ENCODE assay signal across 8 cellular contexts in the genomic region with DNA sequence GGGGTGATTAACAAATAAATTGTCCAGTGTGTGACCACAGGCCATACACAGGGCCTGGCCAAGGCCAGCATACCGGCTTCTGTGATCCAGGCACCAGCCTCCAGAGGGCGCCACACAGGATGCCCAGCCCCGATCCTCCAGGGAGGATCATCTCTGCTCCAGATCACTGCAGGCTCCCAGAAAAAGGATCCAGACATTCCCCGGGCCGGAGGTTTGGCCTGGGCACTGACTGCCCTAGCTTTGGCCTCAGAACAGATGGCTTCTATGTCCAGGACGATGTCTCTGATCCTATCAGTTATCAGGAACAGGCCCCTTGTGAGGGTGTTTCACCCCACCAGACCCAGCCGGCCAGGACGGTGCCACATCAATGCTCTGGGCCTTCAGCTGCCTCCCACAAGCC.
DNase-seq lines count a peak whose midpoint lies in the region; ATAC-seq, FAIRE-seq and TF ChIP-seq lines count a peak whose summit lies in the region.

No MANE protein-coding gene starts in this region.

- TF ChIP-seq POLR2A in body of pancreas (IDR thresholded peaks at IDR 0.05) = no peak
- no peak for TF ChIP-seq POLR2A in GM18505 (IDR thresholded peaks at IDR 0.05; ENCODE audit: borderline replicate concordance, extremely low read depth, insufficient read depth, insufficient read length)

- no peaks in the 10 kb centered on the region for H3K36me3 ChIP-seq in body of pancreas (replicated peaks in 1 of 2; ENCODE audit: insufficient read depth in 1 of 2, low read depth in 2 of 2)
- H3K36me3 ChIP-seq in left lung = no peaks in the 10 kb centered on the region

- H3K27ac ChIP-seq in body of pancreas = no peak overlapping the region
- H3K27ac ChIP-seq in left lung = no peak overlapping the region

- 36 to 67% methylated on average over 3 to 8 of the region's 8 CpGs for WGBS in body of pancreas, 2 donors

- DNase-seq in COLO668 (lab: John Stamatoyannopoulos, UW; ENCODE audit: unreplicated experiment) (peak; percentile 58), GM19239 (ENCODE audit: insufficient read length, low spot score) (peak; percentile 66), NCI-H460 (ENCODE audit: extremely low read depth, low read depth) (peak; percentile 27), body of pancreas (peak; percentile 45 to 68 (median 54)), left lung (no peak), urothelium cell line (ENCODE audit: low spot score) (peak; percentile 64), SIG-M5 treated with dmso at 0.1 percent for 504 hours (lab: John Stamatoyannopoulos, UW; ENCODE audit: unreplicated experiment) (no peak)

- ATAC-seq in body of pancreas = peak; percentile 68
- peak; percentile 82 for ATAC-seq in left lung
- ATAC-seq in GM18505 (IDR thresholded peaks at IDR 0.05; ENCODE audit: unreplicated experiment) = no peak

- H3K4me3 ChIP-seq in body of pancreas (no peak overlapping the region), left lung (no peak overlapping the region)

- peak; percentile 39 to 68 (median 54) for TF ChIP-seq CTCF in body of pancreas (IDR thresholded peaks at IDR 0.05)
- peak; percentile 41 to 53 for TF ChIP-seq CTCF in left lung (IDR thresholded peaks at IDR 0.05)

- intact Hi-C loops in body of pancreas (cut with DNase I) (no loop called here), left lung (cut with DNase I) (no loop called here)

- H3K9me3 ChIP-seq in body of pancreas (no peaks in the 10 kb centered on the region), left lung (no peaks in the 10 kb centered on the region)

- FAIRE-seq in GM19239 (lab: Jason Lieb, UNC) = no peak
- FAIRE-seq in urothelium cell line (lab: Jason Lieb, UNC) = no peak

- H3K4me1 ChIP-seq in body of pancreas (no peaks in the 10 kb centered on the region), left lung (no peaks in the 10 kb centered on the region)

- no peaks in the 10 kb centered on the region for H3K27me3 ChIP-seq in body of pancreas
- H3K27me3 ChIP-seq in left lung = peaks cover 0 to 8% of the 10 kb centered on the region in 2 donors

Comparison
In these comparisons a context has a peak if more than half of its experiments do, and no peak if none do; other contexts are left out.
1. DNase-seq: peak in COLO668 (single experiment), GM19239 (single experiment), NCI-H460 (single experiment), body of pancreas (4 of 4) and urothelium cell line (single experiment); none in left lung (0 of 2) and SIG-M5 treated with dmso at 0.1 percent for 504 hours (single experiment).